ENCODE assay signal across 8 cellular contexts in genomic region chr16:57042157-57043111, GRCh38. TPM values are rescaled to one million over a fixed set of nuclear protein-coding genes. Genes with fewer than 3 reads are reported as not detected.
DNase-seq lines count a peak whose midpoint lies in the region; ATAC-seq, FAIRE-seq and TF ChIP-seq lines count a peak whose summit lies in the region.

No MANE protein-coding gene starts in this region.

- no peak for TF ChIP-seq CTCF in GM23338 (conservative IDR thresholded peaks at IDR 0.05; ENCODE audit: low read depth in 2 of 2)

- DNase-seq in stimulated activated CD4-positive, alpha-beta T cell treated with anti-CD3 and anti-CD28 coated beads, Interleukin-4, amount 100 ng/mL, for 24 hours: peak; percentile 90
- DNase-seq in urothelium cell line (ENCODE audit: low spot score) (no peak), NCI-H748 treated with DMSO at 0.1 percent for 48 hours (lab: John Stamatoyannopoulos, UW) (no peak), GM23338 (ENCODE audit: low spot score) (no peak)

- peak; percentile 75 for ATAC-seq in GM18498 (IDR thresholded peaks at IDR 0.05; ENCODE audit: unreplicated experiment)
- ATAC-seq in HG02852 (IDR thresholded peaks at IDR 0.05; ENCODE audit: unreplicated experiment): peak; percentile 58
- no peak for ATAC-seq in GM23338

- H3K27ac Mint-ChIP-seq in activated naive CD8-positive, alpha-beta T cell: peak overlapping the region; percentile 99
- H3K27ac Mint-ChIP-seq in GM23338: no peak overlapping the region

- H4K20me1 ChIP-seq in GM23338 (replicated peaks; ENCODE audit: insufficient read depth): no peaks in the 10 kb centered on the region

- H3K4me1 Mint-ChIP-seq in activated naive CD8-positive, alpha-beta T cell (ENCODE audit: low read depth): peaks cover 78% of the 10 kb centered on the region
- peaks cover 13% of the 10 kb centered on the region for H3K4me1 Mint-ChIP-seq in GM23338

- H3K4me3 ChIP-seq in GM23338: no peak overlapping the region

- no peak overlapping the region for H2AFZ ChIP-seq in GM23338

- no peak for FAIRE-seq in urothelium cell line (lab: Jason Lieb, UNC)

- no peak overlapping the region for H3K4me2 ChIP-seq in GM23338

- no peaks in the 10 kb centered on the region for H3K27me3 ChIP-seq in GM23338 (ENCODE audit: insufficient read depth)

- H3K4me1 ChIP-seq in GM23338 (ENCODE audit: insufficient read depth): no peaks in the 10 kb centered on the region

- H3F3A ChIP-seq in GM23338 (replicated peaks; ENCODE audit: low read depth): no peaks in the 10 kb centered on the region

- peak overlapping the region; percentile 77 for H3K4me3 Mint-ChIP-seq in activated naive CD8-positive, alpha-beta T cell
- no peak overlapping the region for H3K4me3 Mint-ChIP-seq in GM23338

- H3K9me3 Mint-ChIP-seq in activated naive CD8-positive, alpha-beta T cell (ENCODE audit: low read depth): no peaks in the 10 kb centered on the region
- H3K9me3 Mint-ChIP-seq in GM23338: peaks cover 7% of the 10 kb centered on the region; the same call in 1 of the 3 replicates

- TF ChIP-seq POLR2A in Raji (IDR thresholded peaks at IDR 0.05; ENCODE audit: insufficient read depth, low read depth, low read length): peak; percentile 47

- H3K27me3 Mint-ChIP-seq in activated naive CD8-positive, alpha-beta T cell: no peaks in the 10 kb centered on the region
- H3K27me3 Mint-ChIP-seq in GM23338 (ENCODE audit: insufficient read depth, low read depth, poor library complexity): peaks cover 17% of the 10 kb centered on the region

- H3K36me3 Mint-ChIP-seq in activated naive CD8-positive, alpha-beta T cell: peaks cover 17% of the 10 kb centered on the region
- H3K36me3 Mint-ChIP-seq in GM23338 (ENCODE audit: low read depth): peaks cover 7% of the 10 kb centered on the region; the same call in 2 of the 3 replicates

- no peaks in the 10 kb centered on the region for H3K9me2 ChIP-seq in GM23338 (ENCODE audit: insufficient read depth)

- H3K36me3 ChIP-seq in GM23338 (ENCODE audit: insufficient read depth): no peaks in the 10 kb centered on the region

- H3K79me2 ChIP-seq in GM23338 (replicated peaks; ENCODE audit: insufficient read depth): no peaks in the 10 kb centered on the region

- H3K27ac ChIP-seq in GM23338 (ENCODE audit: low read depth): no peak overlapping the region

TF ChIP-seq in GM23338, 12 proteins besides CTCF, POLR2A, EP300 and RAD21:
- TF ChIP-seq REST (IDR thresholded peaks at IDR 0.05; ENCODE audit: unreplicated experiment) (no peak), NANOG (IDR thresholded peaks at IDR 0.05; ENCODE audit: borderline replicate concordance) (no peak), STAT1 (IDR thresholded peaks at IDR 0.05; ENCODE audit: unreplicated experiment) (no peak), JUNB (IDR thresholded peaks at IDR 0.05; ENCODE audit: unreplicated experiment) (no peak), ZNF462 (CRISPR knock-in tag; IDR thresholded peaks at IDR 0.05) (no peak), EZH2 (IDR thresholded peaks at IDR 0.05; ENCODE audit: low read depth, unreplicated experiment) (no peak), ETS1 (IDR thresholded peaks at IDR 0.05) (no peak), POLR2AphosphoS5 (IDR thresholded peaks at IDR 0.05; ENCODE audit: low read depth) (no peak)

RNA-seq across cellular contexts. Expression of gene CPNE2, which starts 49.9 kb away (rescaled TPM):
- total RNA-seq in GM23338 (2014; rRNA removed; shearing (Covaris generic)): 11.3 and 14.2 TPM in 2 replicates
- polyA plus RNA-seq in GM23338 (2016; fragmentation: Nextera tagmentation; extraction: Ambion mirVana): 7.1 and 9.5 TPM in 2 replicates

RNA-seq across cellular contexts. Expression of gene NLRC5, which starts 53.1 kb away (rescaled TPM):
- 3.9 and 8.1 TPM in 2 replicates for total RNA-seq in GM23338 (2014; rRNA removed; shearing (Covaris generic))
- 1.4 and 2.3 TPM in 2 replicates for polyA plus RNA-seq in GM23338 (2016; fragmentation: Nextera tagmentation; extraction: Ambion mirVana)
